1 cellular context compared by ENCODE assay signal in the genomic region with DNA sequence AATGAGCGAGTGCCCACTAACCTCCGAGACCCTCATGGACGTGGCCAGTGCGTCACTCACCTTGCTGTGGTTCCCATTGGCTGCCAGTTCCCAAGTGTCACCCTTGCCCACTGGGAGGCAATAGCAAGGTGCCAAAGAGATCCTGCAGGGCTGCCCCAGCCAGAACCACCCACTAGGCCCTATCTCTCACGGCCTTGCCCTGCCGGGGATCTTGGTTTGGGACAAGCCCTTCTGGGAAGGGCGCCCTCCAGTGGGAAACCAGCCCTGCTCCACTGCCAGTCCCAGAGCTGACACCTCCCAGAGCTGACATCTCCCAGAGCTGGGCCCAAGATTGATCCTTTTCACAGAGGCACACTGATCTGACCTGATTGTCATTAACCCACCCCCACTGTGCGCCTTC.
TF ChIP-seq lines count a peak whose summit lies in the region.

No MANE protein-coding gene starts in this region.

TF ChIP-seq in GM12878, 131 proteins besides CTCF, POLR2A, EP300 and RAD21 (continued from another document):
- TF ChIP-seq, protein P1, sequence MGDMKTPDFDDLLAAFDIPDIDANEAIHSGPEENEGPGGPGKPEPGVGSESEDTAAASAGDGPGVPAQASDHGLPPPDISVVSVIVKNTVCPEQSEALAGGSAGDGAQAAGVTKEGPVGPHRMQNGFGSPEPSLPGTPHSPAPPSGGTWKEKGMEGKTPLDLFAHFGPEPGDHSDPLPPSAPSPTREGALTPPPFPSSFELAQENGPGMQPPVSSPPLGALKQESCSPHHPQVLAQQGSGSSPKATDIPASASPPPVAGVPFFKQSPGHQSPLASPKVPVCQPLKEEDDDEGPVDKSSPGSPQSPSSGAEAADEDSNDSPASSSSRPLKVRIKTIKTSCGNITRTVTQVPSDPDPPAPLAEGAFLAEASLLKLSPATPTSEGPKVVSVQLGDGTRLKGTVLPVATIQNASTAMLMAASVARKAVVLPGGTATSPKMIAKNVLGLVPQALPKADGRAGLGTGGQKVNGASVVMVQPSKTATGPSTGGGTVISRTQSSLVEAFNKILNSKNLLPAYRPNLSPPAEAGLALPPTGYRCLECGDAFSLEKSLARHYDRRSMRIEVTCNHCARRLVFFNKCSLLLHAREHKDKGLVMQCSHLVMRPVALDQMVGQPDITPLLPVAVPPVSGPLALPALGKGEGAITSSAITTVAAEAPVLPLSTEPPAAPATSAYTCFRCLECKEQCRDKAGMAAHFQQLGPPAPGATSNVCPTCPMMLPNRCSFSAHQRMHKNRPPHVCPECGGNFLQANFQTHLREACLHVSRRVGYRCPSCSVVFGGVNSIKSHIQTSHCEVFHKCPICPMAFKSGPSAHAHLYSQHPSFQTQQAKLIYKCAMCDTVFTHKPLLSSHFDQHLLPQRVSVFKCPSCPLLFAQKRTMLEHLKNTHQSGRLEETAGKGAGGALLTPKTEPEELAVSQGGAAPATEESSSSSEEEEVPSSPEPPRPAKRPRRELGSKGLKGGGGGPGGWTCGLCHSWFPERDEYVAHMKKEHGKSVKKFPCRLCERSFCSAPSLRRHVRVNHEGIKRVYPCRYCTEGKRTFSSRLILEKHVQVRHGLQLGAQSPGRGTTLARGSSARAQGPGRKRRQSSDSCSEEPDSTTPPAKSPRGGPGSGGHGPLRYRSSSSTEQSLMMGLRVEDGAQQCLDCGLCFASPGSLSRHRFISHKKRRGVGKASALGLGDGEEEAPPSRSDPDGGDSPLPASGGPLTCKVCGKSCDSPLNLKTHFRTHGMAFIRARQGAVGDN (IDR thresholded peaks at IDR 0.05), result no peak
- TF ChIP-seq HDAC2 (IDR thresholded peaks at IDR 0.05), result no peak
